ENCODE assay signal across 13 cellular contexts in genomic region chr1:223258751-223259177, GRCh38.
DNase-seq lines count a peak whose midpoint lies in the region; ATAC-seq, FAIRE-seq and TF ChIP-seq lines count a peak whose summit lies in the region.
"Had no signal": no experiment of that assay in that cellular context is flagged by ENCODE, and none has a peak within 500 bp of the region (broad histone marks: within the 10 kb centered on the region; RNA-seq: fewer than 3 reads in every experiment).

No MANE protein-coding gene starts in this region.

- H3K4me1 ChIP-seq in prostate gland (replicated peaks), result no peaks in the 10 kb centered on the region
- H3K4me1 ChIP-seq: left ventricle myocardium inferior, parathyroid adenoma had no signal

- TF ChIP-seq POLR2A in prostate gland (IDR thresholded peaks at IDR 0.05), result no peak

- no peaks in the 10 kb centered on the region for H3K27me3 ChIP-seq in prostate gland (replicated peaks; ENCODE audit: insufficient read depth)
- H3K27me3 ChIP-seq: transverse colon had no signal

- DNase-seq in SIG-M5 treated with dmso at 0.1 percent for 504 hours (lab: John Stamatoyannopoulos, UW; ENCODE audit: unreplicated experiment) (peak; percentile 40), SIG-M5 (lab: John Stamatoyannopoulos, UW) (no peak), RCC 7860 (ENCODE audit: low spot score) (peak; percentile 62), fibroblast of pulmonary artery (ENCODE audit: low read depth) (peak; percentile 66), stromal cell of bone marrow (ENCODE audit: low read depth) (peak; percentile 52), prostate gland (ENCODE audit: low spot score) (no peak)
- no peak for DNase-seq in activated naive CD4-positive, alpha-beta T cell treated with anti-CD3 and anti-CD28 coated beads for 36 hours
- DNase-seq: activated CD4-positive, alpha-beta memory T cell treated with anti-CD3 and anti-CD28 coated beads, Interleukin-2, amount 10 ng/mL, durations not matched to agents 7 days and 5 days; left ventricle myocardium inferior; transverse colon had no signal

- H3K9me3 Mint-ChIP-seq in activated naive CD4-positive, alpha-beta T cell treated with anti-CD3 and anti-CD28 coated beads for 36 hours, result no peaks in the 10 kb centered on the region
- H3K9me3 Mint-ChIP-seq: activated CD4-positive, alpha-beta memory T cell treated with anti-CD3 and anti-CD28 coated beads, Interleukin-2, amount 10 ng/mL, durations not matched to agents 7 days and 5 days had no signal

- intact Hi-C loops in activated naive CD4-positive, alpha-beta T cell treated with anti-CD3 and anti-CD28 coated beads for 36 hours (cut with micrococcal nuclease), result no loop called here
- intact Hi-C loops in prostate gland (cut with DNase I), result no loop called here

- CTCF ChIA-PET in activated naive CD4-positive, alpha-beta T cell treated with anti-CD3 and anti-CD28 coated beads for 36 hours (lab: Charles Lee), result interaction anchor here (0.6 kb wide), 1 partner anchor 125 kb away, joined by 3 read pairs; no protein-coding TSS in a partner anchor

- no peaks in the 10 kb centered on the region for H3K9me3 ChIP-seq in prostate gland
- H3K9me3 ChIP-seq: left ventricle myocardium inferior, transverse colon had no signal

- no peak for ATAC-seq in HG03025 (IDR thresholded peaks at IDR 0.05; ENCODE audit: low FRiP score, unreplicated experiment)

- no peak overlapping the region for H3K27ac ChIP-seq in prostate gland
- H3K27ac ChIP-seq: epithelial cell of prostate, left ventricle myocardium inferior, parathyroid adenoma, transverse colon had no signal

- H3K27ac Mint-ChIP-seq in activated naive CD4-positive, alpha-beta T cell treated with anti-CD3 and anti-CD28 coated beads for 36 hours, result no peak overlapping the region
- H3K27ac Mint-ChIP-seq: activated CD4-positive, alpha-beta memory T cell treated with anti-CD3 and anti-CD28 coated beads, Interleukin-2, amount 10 ng/mL, durations not matched to agents 7 days and 5 days had no signal

- no peak for TF ChIP-seq CTCF in fibroblast of pulmonary artery (IDR thresholded peaks at IDR 0.05; ENCODE audit: low read length, missing control alignments)
- TF ChIP-seq CTCF in prostate gland (IDR thresholded peaks at IDR 0.05), result no peak

- H3K36me3 Mint-ChIP-seq in activated naive CD4-positive, alpha-beta T cell treated with anti-CD3 and anti-CD28 coated beads for 36 hours (ENCODE audit: low read depth), result no peaks in the 10 kb centered on the region

- H3K4me3 Mint-ChIP-seq in activated naive CD4-positive, alpha-beta T cell treated with anti-CD3 and anti-CD28 coated beads for 36 hours, result no peak overlapping the region
- H3K4me3 Mint-ChIP-seq: activated CD4-positive, alpha-beta memory T cell treated with anti-CD3 and anti-CD28 coated beads, Interleukin-2, amount 10 ng/mL, durations not matched to agents 7 days and 5 days had no signal

- H3K4me1 Mint-ChIP-seq in activated naive CD4-positive, alpha-beta T cell treated with anti-CD3 and anti-CD28 coated beads for 36 hours (ENCODE audit: low read depth), result no peaks in the 10 kb centered on the region
- H3K4me1 Mint-ChIP-seq: activated CD4-positive, alpha-beta memory T cell treated with anti-CD3 and anti-CD28 coated beads, Interleukin-2, amount 10 ng/mL, durations not matched to agents 7 days and 5 days had no signal

- peak; percentile 75 for FAIRE-seq in RCC 7860 (lab: Jason Lieb, UNC)

- no peaks in the 10 kb centered on the region for H3K36me3 ChIP-seq in prostate gland
- H3K36me3 ChIP-seq: left ventricle myocardium inferior, transverse colon had no signal

- no peaks in the 10 kb centered on the region for H3K27me3 Mint-ChIP-seq in activated naive CD4-positive, alpha-beta T cell treated with anti-CD3 and anti-CD28 coated beads for 36 hours (ENCODE audit: low read depth)

- 72% methylated on average over 6 of the region's 6 CpGs for WGBS in prostate gland

- no peak overlapping the region for H3K4me3 ChIP-seq in fibroblast of pulmonary artery (replicated peaks; ENCODE audit: low read depth, low read length)
- H3K4me3 ChIP-seq in prostate gland, result no peak overlapping the region
- H3K4me3 ChIP-seq: left ventricle myocardium inferior, transverse colon had no signal

Comparison
In these comparisons a context has a peak if more than half of its experiments do, and no peak if none do; other contexts are left out.
1. DNase-seq: peak in SIG-M5 treated with dmso at 0.1 percent for 504 hours (single experiment), RCC 7860 (single experiment), fibroblast of pulmonary artery (single experiment) and stromal cell of bone marrow (single experiment); none in SIG-M5 (single experiment), activated naive CD4-positive, alpha-beta T cell treated with anti-CD3 and anti-CD28 coated beads for 36 hours (single experiment) and prostate gland (single experiment).